1 cellular context compared by ENCODE assay signal in the genomic region with DNA sequence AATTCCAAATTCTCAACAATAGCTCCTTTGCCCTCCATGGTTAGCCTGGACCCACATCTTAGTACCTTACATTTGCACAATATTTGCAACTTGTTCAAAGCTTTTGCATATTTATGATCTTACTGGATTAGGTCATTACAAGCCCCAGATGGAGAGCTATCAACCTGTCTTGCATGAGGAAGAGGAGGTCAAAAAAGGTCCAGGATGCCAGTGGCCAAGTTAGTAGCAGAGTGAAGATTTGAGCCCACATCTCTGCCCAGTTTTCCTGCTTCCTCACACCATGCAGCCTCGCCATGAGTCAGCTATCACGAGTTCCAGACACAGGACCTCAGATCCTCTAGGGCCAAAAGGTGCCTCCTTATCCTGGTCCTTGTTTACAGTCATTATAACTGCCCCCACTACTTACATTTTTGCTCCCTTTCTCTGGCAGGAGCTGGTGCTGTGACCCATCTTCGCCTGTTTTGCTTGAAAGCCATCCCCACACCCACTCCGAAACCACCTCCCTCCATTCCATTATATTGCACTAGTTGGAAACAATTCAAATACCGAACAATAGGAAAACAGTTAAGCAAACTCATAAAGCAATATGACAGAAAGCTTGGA.
TF ChIP-seq lines count a peak whose summit lies in the region.

No MANE protein-coding gene starts in this region.

TF ChIP-seq in endothelial cell of umbilical vein, 7 proteins besides CTCF, POLR2A, EP300 and RAD21:
- no peak for TF ChIP-seq MYC (IDR thresholded peaks at IDR 0.05; ENCODE audit: low read depth, low read length)
- TF ChIP-seq EZH2 (IDR thresholded peaks at IDR 0.05; ENCODE audit: borderline replicate concordance, low read depth, low read length, severe bottlenecking) = no peak
- TF ChIP-seq POLR2AphosphoS5 (IDR thresholded peaks at IDR 0.05; ENCODE audit: insufficient read depth, low read depth, low read length) = peak; percentile 75
- peak; percentile 82 for TF ChIP-seq FOS (IDR thresholded peaks at IDR 0.05; ENCODE audit: borderline replicate concordance, insufficient read depth, low read length)
- TF ChIP-seq, protein P1, sequence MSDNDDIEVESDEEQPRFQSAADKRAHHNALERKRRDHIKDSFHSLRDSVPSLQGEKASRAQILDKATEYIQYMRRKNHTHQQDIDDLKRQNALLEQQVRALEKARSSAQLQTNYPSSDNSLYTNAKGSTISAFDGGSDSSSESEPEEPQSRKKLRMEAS (IDR thresholded peaks at IDR 0.05; ENCODE audit: insufficient read depth, insufficient read length) = no peak
- peak; percentile 68 for TF ChIP-seq JUN (IDR thresholded peaks at IDR 0.05; ENCODE audit: borderline replicate concordance, insufficient read depth, insufficient read length, low read depth)
- peak; percentile 90 for TF ChIP-seq GATA2 (IDR thresholded peaks at IDR 0.05; ENCODE audit: insufficient read depth, insufficient read length, low read depth, low read length)
TF ChIP-seq in endothelial cell of umbilical vein: peak in this region for 4.
